In genomic region chr18:58567453-58568196, GRCh38 we compare ENCODE assay signal across 2 cellular contexts.
TF ChIP-seq lines count a peak whose summit lies in the region.

No MANE protein-coding gene starts in this region.

TF ChIP-seq in SK-N-SH, 30 proteins besides CTCF, POLR2A, EP300 and RAD21 (continued from another document):
- TF ChIP-seq ZBTB33 (IDR thresholded peaks at IDR 0.05; ENCODE audit: borderline replicate concordance, low read depth) (peak; percentile 61; the same call in 1 of the 2 replicates), TEAD4 (IDR thresholded peaks at IDR 0.05; ENCODE audit: borderline replicate concordance, insufficient read depth) (peak; percentile 55; the same call in 1 of the 2 replicates), JUND (IDR thresholded peaks at IDR 0.05) (peak; percentile 78), FOXM1 (IDR thresholded peaks at IDR 0.05; ENCODE audit: low read depth) (peak; percentile 24; the same call in 1 of the 2 replicates), TCF12 (IDR thresholded peaks at IDR 0.05) (peak; percentile 86), GABPA (IDR thresholded peaks at IDR 0.05; ENCODE audit: low read depth) (no peak), EZH2phosphoT487 (IDR thresholded peaks at IDR 0.05; ENCODE audit: borderline replicate concordance, low read depth) (no peak), FOXJ3 (CRISPR knock-in tag; IDR thresholded peaks at IDR 0.05) (no peak), SIN3A (IDR thresholded peaks at IDR 0.05; ENCODE audit: borderline replicate concordance, low read depth, low read length) (no peak), RFX5 (IDR thresholded peaks at IDR 0.05; ENCODE audit: low read length) (no peak), ELF1 (IDR thresholded peaks at IDR 0.05) (no peak), PBX3 (IDR thresholded peaks at IDR 0.05) (peak; percentile 43), FOSL2 (IDR thresholded peaks at IDR 0.05; ENCODE audit: borderline replicate concordance, low read depth) (peak; percentile 73; the same call in 1 of the 2 replicates)
- TF ChIP-seq, protein P1, sequence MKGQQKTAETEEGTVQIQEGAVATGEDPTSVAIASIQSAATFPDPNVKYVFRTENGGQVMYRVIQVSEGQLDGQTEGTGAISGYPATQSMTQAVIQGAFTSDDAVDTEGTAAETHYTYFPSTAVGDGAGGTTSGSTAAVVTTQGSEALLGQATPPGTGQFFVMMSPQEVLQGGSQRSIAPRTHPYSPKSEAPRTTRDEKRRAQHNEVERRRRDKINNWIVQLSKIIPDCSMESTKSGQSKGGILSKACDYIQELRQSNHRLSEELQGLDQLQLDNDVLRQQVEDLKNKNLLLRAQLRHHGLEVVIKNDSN (IDR thresholded peaks at IDR 0.05; ENCODE audit: borderline replicate concordance, low read depth): peak; percentile 76; the same call in 1 of the 2 replicates
- TF ChIP-seq, protein P2, sequence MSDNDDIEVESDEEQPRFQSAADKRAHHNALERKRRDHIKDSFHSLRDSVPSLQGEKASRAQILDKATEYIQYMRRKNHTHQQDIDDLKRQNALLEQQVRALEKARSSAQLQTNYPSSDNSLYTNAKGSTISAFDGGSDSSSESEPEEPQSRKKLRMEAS (IDR thresholded peaks at IDR 0.05; ENCODE audit: low read depth): peak; percentile 94
- TF ChIP-seq, protein P3, sequence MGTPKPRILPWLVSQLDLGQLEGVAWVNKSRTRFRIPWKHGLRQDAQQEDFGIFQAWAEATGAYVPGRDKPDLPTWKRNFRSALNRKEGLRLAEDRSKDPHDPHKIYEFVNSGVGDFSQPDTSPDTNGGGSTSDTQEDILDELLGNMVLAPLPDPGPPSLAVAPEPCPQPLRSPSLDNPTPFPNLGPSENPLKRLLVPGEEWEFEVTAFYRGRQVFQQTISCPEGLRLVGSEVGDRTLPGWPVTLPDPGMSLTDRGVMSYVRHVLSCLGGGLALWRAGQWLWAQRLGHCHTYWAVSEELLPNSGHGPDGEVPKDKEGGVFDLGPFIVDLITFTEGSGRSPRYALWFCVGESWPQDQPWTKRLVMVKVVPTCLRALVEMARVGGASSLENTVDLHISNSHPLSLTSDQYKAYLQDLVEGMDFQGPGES (IDR thresholded peaks at IDR 0.05; ENCODE audit: low read depth, low read length): no peak
TF ChIP-seq in SK-N-SH: peak in this region for 10.

TF ChIP-seq in WTC11, 78 proteins besides CTCF, POLR2A, EP300 and RAD21 (continued from another document):
- TF ChIP-seq ZNF281 (CRISPR knock-in tag; IDR thresholded peaks at IDR 0.05) (no peak), EMX1 (CRISPR knock-in tag; IDR thresholded peaks at IDR 0.05) (no peak), MYBL2 (CRISPR knock-in tag; IDR thresholded peaks at IDR 0.05) (no peak), NR1H2 (CRISPR knock-in tag; IDR thresholded peaks at IDR 0.05) (no peak), IRF1 (CRISPR knock-in tag; IDR thresholded peaks at IDR 0.05) (no peak), ATF1 (CRISPR knock-in tag; IDR thresholded peaks at IDR 0.05) (no peak), GTF2I (CRISPR knock-in tag; conservative IDR thresholded peaks at IDR 0.05) (no peak), FOXP1 (CRISPR knock-in tag; IDR thresholded peaks at IDR 0.05; ENCODE audit: borderline replicate concordance) (no peak), ZBTB21 (CRISPR knock-in tag; IDR thresholded peaks at IDR 0.05; ENCODE audit: borderline replicate concordance) (no peak), SMAD3 (CRISPR knock-in tag; IDR thresholded peaks at IDR 0.05; ENCODE audit: borderline replicate concordance) (no peak), JAZF1 (CRISPR knock-in tag; IDR thresholded peaks at IDR 0.05) (no peak), IRF2 (CRISPR knock-in tag; IDR thresholded peaks at IDR 0.05; ENCODE audit: borderline replicate concordance, low read depth) (no peak)
- TF ChIP-seq, protein P4, sequence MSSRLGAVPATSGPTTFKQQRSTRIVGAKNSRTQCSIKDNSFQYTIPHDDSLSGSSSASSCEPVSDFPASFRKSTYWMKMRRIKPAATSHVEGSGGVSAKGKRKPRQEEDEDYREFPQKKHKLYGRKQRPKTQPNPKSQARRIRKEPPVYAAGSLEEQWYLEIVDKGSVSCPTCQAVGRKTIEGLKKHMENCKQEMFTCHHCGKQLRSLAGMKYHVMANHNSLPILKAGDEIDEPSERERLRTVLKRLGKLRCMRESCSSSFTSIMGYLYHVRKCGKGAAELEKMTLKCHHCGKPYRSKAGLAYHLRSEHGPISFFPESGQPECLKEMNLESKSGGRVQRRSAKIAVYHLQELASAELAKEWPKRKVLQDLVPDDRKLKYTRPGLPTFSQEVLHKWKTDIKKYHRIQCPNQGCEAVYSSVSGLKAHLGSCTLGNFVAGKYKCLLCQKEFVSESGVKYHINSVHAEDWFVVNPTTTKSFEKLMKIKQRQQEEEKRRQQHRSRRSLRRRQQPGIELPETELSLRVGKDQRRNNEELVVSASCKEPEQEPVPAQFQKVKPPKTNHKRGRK (CRISPR knock-in tag; IDR thresholded peaks at IDR 0.05; ENCODE audit: borderline replicate concordance): no peak
